In the genomic region with DNA sequence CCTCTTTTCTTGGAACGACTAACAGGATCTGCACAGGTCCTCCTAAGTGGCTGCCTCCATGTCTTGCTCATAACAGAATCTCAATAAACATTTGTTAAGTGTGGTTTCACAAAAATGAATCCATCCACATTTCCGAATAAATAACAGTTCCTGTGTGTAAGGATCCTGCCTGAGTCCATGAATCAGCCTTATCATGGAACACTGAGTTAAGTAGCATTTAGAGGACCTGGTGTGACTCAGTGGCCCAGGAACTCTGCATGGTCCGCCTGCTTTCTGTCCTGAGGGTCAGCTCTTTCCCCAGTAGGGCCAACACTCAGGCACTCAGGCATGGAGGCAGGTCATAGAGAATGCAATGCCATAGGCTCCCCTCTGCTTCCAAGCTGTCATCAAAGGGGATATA, we compare ENCODE assay signal across 17 cellular contexts. TPM values are rescaled to one million over a fixed set of nuclear protein-coding genes. Genes with fewer than 3 reads are reported as not detected.
DNase-seq lines count a peak whose midpoint lies in the region; ATAC-seq and TF ChIP-seq lines count a peak whose summit lies in the region.
"Had no signal": no experiment of that assay in that cellular context is flagged by ENCODE, and none has a peak within 500 bp of the region (broad histone marks: within the 10 kb centered on the region; RNA-seq: fewer than 3 reads in every experiment).

No MANE protein-coding gene starts in this region.

- H3K18ac ChIP-seq in mesendoderm (ENCODE audit: low read length): no peak overlapping the region

- in situ Hi-C loops in gastrocnemius medialis (cut with MboI; ENCODE audit: low sequenced_read_pairs in 4 of 4): no loop called here

- H3K9ac ChIP-seq in mesendoderm (ENCODE audit: low read length): no peak overlapping the region

- no peak overlapping the region for H3K27ac ChIP-seq in mesendoderm (ENCODE audit: low read depth, low read length)
- no peak overlapping the region for H3K27ac ChIP-seq in spleen
- H3K27ac ChIP-seq in gastrocnemius medialis: no peak overlapping the region
- H3K27ac ChIP-seq in WERI-Rb-1: no peak overlapping the region

- H2AK5ac ChIP-seq in mesendoderm (ENCODE audit: low read length): peak overlapping the region; percentile 47

- H3K9me3 ChIP-seq in spleen: peaks cover 0 to 4% (median 2%) of the 10 kb centered on the region in 8 donors
- no peaks in the 10 kb centered on the region for H3K9me3 ChIP-seq in gastrocnemius medialis
- H3K9me3 ChIP-seq in WERI-Rb-1 (ENCODE audit: severe bottlenecking): no peaks in the 10 kb centered on the region

- H3K79me2 ChIP-seq in mesendoderm (ENCODE audit: control insufficient read depth, insufficient read depth, low read length): no peaks in the 10 kb centered on the region

- no peak overlapping the region for H4K8ac ChIP-seq in mesendoderm (ENCODE audit: low read depth, low read length)

- TF ChIP-seq POLR2A in spleen (IDR thresholded peaks at IDR 0.05) (no peak), gastrocnemius medialis (IDR thresholded peaks at IDR 0.05) (no peak)

- no peak for TF ChIP-seq CTCF in spleen (IDR thresholded peaks at IDR 0.05 in 8 of 11, conservative IDR thresholded peaks at IDR 0.05 in 3 of 11)
- TF ChIP-seq CTCF in gastrocnemius medialis (IDR thresholded peaks at IDR 0.05 in 4 of 5, conservative IDR thresholded peaks at IDR 0.05 in 1 of 5): no peak
- no peak for TF ChIP-seq CTCF in WERI-Rb-1 (IDR thresholded peaks at IDR 0.05; ENCODE audit: low read depth, low read length)

- intact Hi-C loops in spleen (cut with DNase I; ENCODE audit: low total_unique reads) (no loop called here), gastrocnemius medialis (cut with DNase I; ENCODE audit: low total_unique reads) (no loop called here)

- H3K79me1 ChIP-seq in mesendoderm (ENCODE audit: low read length): no peaks in the 10 kb centered on the region

- H3K4me3 ChIP-seq in mesendoderm (ENCODE audit: low read length) (no peak overlapping the region), spleen (no peak overlapping the region), gastrocnemius medialis (no peak overlapping the region), WERI-Rb-1 (ENCODE audit: low read depth, low read length) (no peak overlapping the region)
- H3K4me3 ChIP-seq: K562 had no signal

- no peak overlapping the region for H2BK120ac ChIP-seq in mesendoderm (ENCODE audit: low read depth, low read length)

- H2BK5ac ChIP-seq in mesendoderm (ENCODE audit: low read length): peak overlapping the region; percentile 11

- peak overlapping the region; percentile 67 for H3K56ac ChIP-seq in mesendoderm (ENCODE audit: low read length)

- DNase-seq in M059J (ENCODE audit: low read depth): peak; percentile 75
- DNase-seq in ecto neural progenitor cell (ENCODE audit: low spot score): peak; percentile 39
- DNase-seq in mesendoderm: no peak
- DNase-seq in spleen: no peak
- no peak for DNase-seq in gastrocnemius medialis
- no peak for DNase-seq in WERI-Rb-1
- DNase-seq: ACHN, COR-L47, HCEC 1CT, NCI-H1436, NCI-H2029, NCI-H748 treated with DMSO at 0.1 percent for 48 hours, OCI-M1, RPMI8226, SIG-M5 had no signal

- WGBS in mesendoderm (ENCODE audit: extremely low coverage, insufficient coverage, low lambda C conversion rate): no CpG with 5 or more reads among the region's 3 CpGs
- WGBS in spleen, 5 donors: 57 to 79% (median 65%) methylated on average over 3 of the region's 3 CpGs

- no peak overlapping the region for H4K5ac ChIP-seq in mesendoderm (ENCODE audit: low read length)

- peaks cover 12% of the 10 kb centered on the region for H3K4me1 ChIP-seq in mesendoderm (ENCODE audit: control insufficient read depth, low read depth, low read length)
- H3K4me1 ChIP-seq in spleen: no peaks in the 10 kb centered on the region
- no peaks in the 10 kb centered on the region for H3K4me1 ChIP-seq in gastrocnemius medialis

- peak overlapping the region; percentile 46 for H3K4ac ChIP-seq in mesendoderm (ENCODE audit: low read depth, low read length)

- H3K23ac ChIP-seq in mesendoderm (ENCODE audit: low read length): no peak overlapping the region

- no peak for ATAC-seq in HG02840 (IDR thresholded peaks at IDR 0.05; ENCODE audit: low FRiP score, unreplicated experiment)
- no peak for ATAC-seq in gastrocnemius medialis
- ATAC-seq: K562 had no signal

- no peak overlapping the region for H2BK15ac ChIP-seq in mesendoderm (replicated peaks; ENCODE audit: low read depth)

- H3K4me2 ChIP-seq in mesendoderm (ENCODE audit: low read length): no peak overlapping the region

- H3K36me3 ChIP-seq in mesendoderm (ENCODE audit: control insufficient read depth, insufficient read depth, low read length) (no peaks in the 10 kb centered on the region), spleen (no peaks in the 10 kb centered on the region), gastrocnemius medialis (no peaks in the 10 kb centered on the region), WERI-Rb-1 (no peaks in the 10 kb centered on the region)

- H3K27me3 ChIP-seq in mesendoderm (ENCODE audit: insufficient read depth, low read length, poor library complexity) (no peaks in the 10 kb centered on the region), spleen (replicated peaks in 1 of 7) (peaks cover 0 to 3% (median 0%) of the 10 kb centered on the region in 7 donors), gastrocnemius medialis (no peaks in the 10 kb centered on the region), WERI-Rb-1 (ENCODE audit: insufficient read depth, low read depth, severe bottlenecking) (no peaks in the 10 kb centered on the region)

RNA-seq across cellular contexts. Expression of a gene that starts 15.8 kb away (rescaled TPM):
- 1.8 and 2.2 TPM in 2 replicates for total RNA-seq in M059J (2014; rRNA removed; shearing (Covaris generic))
- 0.53 TPM for polyA plus RNA-seq in mesendoderm (2013, experiment 1 of 2)
- 0.46 TPM for polyA plus RNA-seq in mesendoderm (2013, experiment 2 of 2)
- total RNA-seq in spleen: not detected
- polyA plus RNA-seq in spleen: under 1 TPM in 2 of 3 donors, not detected in 1; 0.05 to 0.06 TPM
- not detected for total RNA-seq in gastrocnemius medialis
- total RNA-seq: K562 had no signal
- polyA plus RNA-seq: K562 had no signal

Comparison
In these comparisons a context has a peak if more than half of its experiments do, and no peak if none do; other contexts are left out.
1. DNase-seq: peak in M059J (single experiment) and ecto neural progenitor cell (single experiment); none in mesendoderm (single experiment), spleen (single experiment), gastrocnemius medialis (0 of 2) and WERI-Rb-1 (single experiment).